Comparison of ENCODE assay signal across 19 cellular contexts in genomic region chrX:71458866-71459265, GRCh38.
DNase-seq lines count a peak whose midpoint lies in the region; ATAC-seq and TF ChIP-seq lines count a peak whose summit lies in the region.
"Had no signal": no experiment of that assay in that cellular context is flagged by ENCODE, and none has a peak within 500 bp of the region (broad histone marks: within the 10 kb centered on the region; RNA-seq: fewer than 3 reads in every experiment).

No MANE protein-coding gene starts in this region.

- no peak overlapping the region for H3K27ac ChIP-seq in GM23248
- H3K27ac ChIP-seq: 22Rv1, BLaER1, C4-2B had no signal

- peak overlapping the region; percentile 4 for H3K27ac Mint-ChIP-seq in activated naive CD4-positive, alpha-beta T cell treated with anti-CD3 and anti-CD28 coated beads, Interleukin-2, amount 50 U/mL, for 24 hours
- H3K27ac Mint-ChIP-seq in WTC11, result no peak overlapping the region
- H3K27ac Mint-ChIP-seq: B cell had no signal

- in situ Hi-C loops in GM23248 (cut with MboI), result no loop called here

- no peaks in the 10 kb centered on the region for H3K4me1 ChIP-seq in GM23248 (ENCODE audit: insufficient read depth)
- H3K4me1 ChIP-seq: BLaER1 had no signal

- no peaks in the 10 kb centered on the region for H3K79me2 ChIP-seq in GM23248 (ENCODE audit: insufficient read depth)

- no peak for DNase-seq in activated naive CD4-positive, alpha-beta T cell treated with Interleukin-2 at 50 U/mL for 16 hours
- DNase-seq in WTC11 (ENCODE audit: low spot score) (no peak), iPS-NIHi11 (ENCODE audit: low spot score) (peak; percentile 16), NCI-H82 (lab: John Stamatoyannopoulos, UW) (no peak), GM23248 (no peak), NCI-H1417 treated with DMSO at 0.1 percent for 48 hours (lab: John Stamatoyannopoulos, UW) (no peak)
- DNase-seq: Calu3; CD4-positive, CD25-positive, alpha-beta regulatory T cell; CD8-positive, alpha-beta T cell; DMS53; DMS79 treated with DMSO at 0.1 percent for 48 hours; H9 had no signal

- CTCF ChIA-PET in WTC11 (lab: Charles Lee), result no interaction called here

- no peaks in the 10 kb centered on the region for H3K9me2 ChIP-seq in GM23248 (ENCODE audit: insufficient read depth)

- no peaks in the 10 kb centered on the region for H3K27me3 ChIP-seq in GM23248 (replicated peaks; ENCODE audit: insufficient read depth)

- peaks cover 18% of the 10 kb centered on the region for H3K36me3 Mint-ChIP-seq in activated naive CD4-positive, alpha-beta T cell treated with anti-CD3 and anti-CD28 coated beads, Interleukin-2, amount 50 U/mL, for 24 hours
- peaks cover 80% of the 10 kb centered on the region for H3K36me3 Mint-ChIP-seq in WTC11

- no peak overlapping the region for H3K4me3 Mint-ChIP-seq in activated naive CD4-positive, alpha-beta T cell treated with anti-CD3 and anti-CD28 coated beads, Interleukin-2, amount 50 U/mL, for 24 hours
- no peak overlapping the region for H3K4me3 Mint-ChIP-seq in WTC11
- H3K4me3 Mint-ChIP-seq: B cell; CD4-positive, CD25-positive, alpha-beta regulatory T cell; CD8-positive, alpha-beta T cell; H9 had no signal

- H3K27me3 Mint-ChIP-seq in activated naive CD4-positive, alpha-beta T cell treated with anti-CD3 and anti-CD28 coated beads, Interleukin-2, amount 50 U/mL, for 24 hours, result no peaks in the 10 kb centered on the region
- H3K27me3 Mint-ChIP-seq in WTC11 (ENCODE audit: low read depth), result no peaks in the 10 kb centered on the region
- H3K27me3 Mint-ChIP-seq: B cell; CD4-positive, CD25-positive, alpha-beta regulatory T cell had no signal

- no peak overlapping the region for H3K4me3 ChIP-seq in GM23248
- H3K4me3 ChIP-seq: BLaER1 had no signal

- no peaks in the 10 kb centered on the region for H3K4me1 Mint-ChIP-seq in activated naive CD4-positive, alpha-beta T cell treated with anti-CD3 and anti-CD28 coated beads, Interleukin-2, amount 50 U/mL, for 24 hours
- peaks cover 7% of the 10 kb centered on the region for H3K4me1 Mint-ChIP-seq in WTC11
- H3K4me1 Mint-ChIP-seq: B cell had no signal

- H3F3A ChIP-seq in GM23248 (ENCODE audit: insufficient read depth), result no peaks in the 10 kb centered on the region

- no peaks in the 10 kb centered on the region for H4K20me1 ChIP-seq in GM23248 (ENCODE audit: insufficient read depth)

- no peak overlapping the region for H3K9ac ChIP-seq in GM23248
- H3K9ac ChIP-seq: BLaER1 had no signal

- no peak for TF ChIP-seq CTCF in WTC11 (IDR thresholded peaks at IDR 0.05)

- ATAC-seq in WTC11 (peak; percentile 78), HG03175 (IDR thresholded peaks at IDR 0.05; ENCODE audit: unreplicated experiment) (no peak)
- ATAC-seq: CD8-positive, alpha-beta T cell; HCT116 had no signal

- 99 to 100% methylated on average over 6 of the region's 6 CpGs for WGBS in GM23248 (ENCODE audit: low coverage in 1 of 2, low lambda C conversion rate in 2 of 2, missing lambda C conversion rate in 2 of 2), 2 experiments

- H3K4me2 ChIP-seq in GM23248 (ENCODE audit: unreplicated experiment), result no peak overlapping the region
- H3K4me2 ChIP-seq: BLaER1 had no signal

- H3K36me3 ChIP-seq in GM23248 (ENCODE audit: low read depth), result peaks cover 32% of the 10 kb centered on the region; the same call in 1 of the 2 replicates

- POLR2A ChIA-PET in WTC11 (lab: Charles Lee), result no interaction called here

- no peak overlapping the region for H2AFZ ChIP-seq in GM23248

- no peaks in the 10 kb centered on the region for H3K9me3 ChIP-seq in GM23248 (ENCODE audit: low read depth)
- H3K9me3 ChIP-seq: BLaER1 had no signal

- no peaks in the 10 kb centered on the region for H3K9me3 Mint-ChIP-seq in activated naive CD4-positive, alpha-beta T cell treated with anti-CD3 and anti-CD28 coated beads, Interleukin-2, amount 50 U/mL, for 24 hours
- H3K9me3 Mint-ChIP-seq in WTC11, result no peaks in the 10 kb centered on the region
- H3K9me3 Mint-ChIP-seq: CD4-positive, CD25-positive, alpha-beta regulatory T cell; CD8-positive, alpha-beta T cell had no signal

TF ChIP-seq in WTC11, 78 proteins besides CTCF, POLR2A, EP300 and RAD21:
- TF ChIP-seq ZNF232 (CRISPR knock-in tag; IDR thresholded peaks at IDR 0.05) (no peak), NFE2L1 (CRISPR knock-in tag; IDR thresholded peaks at IDR 0.05) (no peak), ZNF138 (CRISPR knock-in tag; conservative IDR thresholded peaks at IDR 0.05) (no peak), ZNF425 (CRISPR knock-in tag; conservative IDR thresholded peaks at IDR 0.05) (no peak), NR3C1 (CRISPR knock-in tag; conservative IDR thresholded peaks at IDR 0.05; ENCODE audit: low read depth) (no peak), E2F5 (CRISPR knock-in tag; IDR thresholded peaks at IDR 0.05) (no peak), ZMAT4 (CRISPR knock-in tag; IDR thresholded peaks at IDR 0.05) (no peak), RORB (CRISPR knock-in tag; IDR thresholded peaks at IDR 0.05) (no peak), ZNF532 (CRISPR knock-in tag; IDR thresholded peaks at IDR 0.05; ENCODE audit: borderline replicate concordance) (no peak), ATF6 (CRISPR knock-in tag; IDR thresholded peaks at IDR 0.05) (no peak)
TF ChIP-seq in WTC11: peak in this region for 0.
